Comparison of ENCODE assay signal across 22 cellular contexts in the genomic region with DNA sequence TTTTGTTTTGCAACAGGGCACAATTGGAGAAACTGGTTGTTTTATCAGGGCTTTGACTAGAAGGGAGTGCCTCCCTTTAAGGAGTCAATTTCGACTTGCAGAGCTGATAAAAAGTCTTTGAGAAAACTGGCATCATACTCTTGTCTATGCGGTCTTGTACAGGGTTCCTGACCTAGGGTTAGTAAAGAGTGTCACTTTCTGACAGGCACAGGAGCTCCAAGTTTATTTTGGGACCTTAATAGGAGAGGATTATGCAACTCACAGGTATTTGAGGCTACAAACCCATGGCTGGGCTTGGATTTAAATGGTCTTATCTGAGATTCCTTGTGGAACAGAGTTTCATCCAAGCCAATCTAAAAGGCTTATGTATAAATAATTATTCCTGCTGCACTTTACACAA.
"Had no signal": no experiment of that assay in that cellular context is flagged by ENCODE, and none has a peak within 500 bp of the region (broad histone marks: within the 10 kb centered on the region; RNA-seq: fewer than 3 reads in every experiment).

No MANE protein-coding gene starts in this region.

- H3K27ac ChIP-seq: VCaP had no signal

- ATAC-seq: activated naive CD4-positive, alpha-beta T cell treated with anti-CD3 and anti-CD28 coated beads, Interleukin-2, amount 50 U/mL, for 72 hours; activated naive CD8-positive, alpha-beta T cell treated with anti-CD3 and anti-CD28 coated beads, Interleukin-2, amount 50 U/mL, for 24 hours; activated T-cell treated with anti-CD3 and anti-CD28 coated beads, Interleukin-2, amount 50 U/mL, for 4 hours; PC-3 had no signal

- DNase-seq: activated CD4-positive, alpha-beta memory T cell treated with anti-CD3 and anti-CD28 coated beads for 36 hours; activated CD4-positive, alpha-beta T cell treated with anti-CD3 and anti-CD28 coated beads, Interleukin-2, amount 10 ng/mL, durations not matched to agents 7 days and 5 days; activated CD4-positive, CD25-positive, alpha-beta regulatory T cell; activated CD8-positive, alpha-beta memory T cell treated with anti-CD3 and anti-CD28 coated beads for 24 hours; activated effector memory CD4-positive, alpha-beta T cell treated with anti-CD3 and anti-CD28 coated beads, Interleukin-2, amount 50 U/mL, for 16 hours; activated naive CD4-positive, alpha-beta T cell treated with Interleukin-2 at 50 U/mL for 16 hours; activated naive CD8-positive, alpha-beta T cell treated with anti-CD3 and anti-CD28 coated beads, Interleukin-2, amount 50 U/mL, for 24 hours; activated T-cell treated with anti-CD3 and anti-CD28 coated beads, Interleukin-2, amount 50 U/mL, for 4 hours; amygdala; KG1; NCI-H1105; NCI-H1436; NCI-H187 treated with DMSO at 0.1 percent for 48 hours; NCI-H2081 treated with DMSO at 0.1 percent for 48 hours; NCI-H2227 treated with DMSO at 0.1 percent for 48 hours; NCI-H510A; NCI-H526 treated with DMSO at 0.1 percent for 48 hours; PC-3; SIG-M5; T-helper 1 cell had no signal
